10 cellular contexts compared by ENCODE assay signal in the genomic region with DNA sequence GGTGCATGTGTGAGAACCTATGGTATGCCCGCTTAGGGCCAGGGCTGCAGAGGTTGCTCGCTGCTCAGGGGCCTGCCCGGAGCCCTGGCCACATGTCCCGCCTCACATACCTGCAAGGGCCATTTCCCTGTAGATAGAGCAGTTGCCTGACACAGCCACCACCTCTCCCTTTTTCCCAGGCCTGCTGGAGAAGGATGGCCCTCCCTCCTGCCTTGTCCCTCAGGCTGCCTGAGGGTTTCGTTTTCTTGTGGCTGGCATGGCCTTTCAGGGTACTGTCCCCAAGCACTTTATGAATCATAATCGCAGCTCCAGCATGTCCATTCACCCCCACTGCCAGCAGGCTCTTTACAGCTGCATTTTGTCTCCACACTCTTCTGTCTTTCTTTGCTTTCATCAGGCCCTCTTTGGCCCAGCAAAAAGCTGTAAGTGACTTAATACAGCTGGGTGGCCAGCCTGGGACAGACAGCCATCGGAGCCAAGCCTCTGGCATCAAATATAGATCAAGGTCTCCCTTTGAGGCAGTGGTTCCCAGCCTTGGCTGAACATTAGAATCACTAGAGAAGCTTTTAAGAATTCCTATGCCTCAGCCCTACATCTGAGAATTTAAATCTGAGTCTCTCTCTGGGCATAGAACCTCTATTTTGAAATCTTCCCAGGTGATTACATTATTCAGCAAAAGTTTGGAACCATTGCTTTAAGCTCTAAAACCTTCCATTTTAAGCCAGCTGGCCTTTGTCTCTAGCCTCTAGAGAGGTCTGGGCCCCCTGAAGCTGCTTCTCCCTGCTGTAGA.
DNase-seq lines count a peak whose midpoint lies in the region; TF ChIP-seq lines count a peak whose summit lies in the region.
"Had no signal": no experiment of that assay in that cellular context is flagged by ENCODE, and none has a peak within 500 bp of the region (broad histone marks: within the 10 kb centered on the region; RNA-seq: fewer than 3 reads in every experiment).

No MANE protein-coding gene starts in this region.

- H3K4me1 Mint-ChIP-seq in osteocyte (ENCODE audit: unreplicated experiment), result peaks cover 47% of the 10 kb centered on the region

- CTCF ChIA-PET in RWPE1 (lab: Yijun Ruan, JAX), result interaction anchor here (0.7 kb wide), 1 partner anchor 66 kb away, joined by 3 read pairs; the partner anchor contains the start of gene MPRIP

- no peaks in the 10 kb centered on the region for H3K27me3 ChIP-seq in brain microvascular endothelial cell (replicated peaks)

- POLR2A ChIA-PET in RWPE1 (lab: Yijun Ruan, JAX; ENCODE audit: low non-redundant PET), result no interaction called here

- in situ Hi-C loops in brain microvascular endothelial cell (cut with HindIII; ENCODE audit: low pct_ligation_motif_present, low sequenced_read_pairs), result no loop called here

- peak overlapping the region; percentile 81 for H3K27ac Mint-ChIP-seq in osteocyte (ENCODE audit: unreplicated experiment)

- no peaks in the 10 kb centered on the region for H3K9me3 Mint-ChIP-seq in osteocyte (ENCODE audit: unreplicated experiment)

- H3K4me3 ChIP-seq in fibroblast of villous mesenchyme (ENCODE audit: low read depth, low read length), result no peak overlapping the region
- H3K4me3 ChIP-seq in brain microvascular endothelial cell (ENCODE audit: low read depth, low read length), result no peak overlapping the region

- peak overlapping the region; percentile 4 for H3K4me3 Mint-ChIP-seq in osteocyte (ENCODE audit: unreplicated experiment)

- DNase-seq in AG08395 (ENCODE audit: low spot score), result peak; percentile 51
- DNase-seq in RWPE1 (ENCODE audit: low spot score), result no peak
- DNase-seq in fibroblast of villous mesenchyme (ENCODE audit: low read depth), result peak; percentile 26
- no peak for DNase-seq in osteocyte (ENCODE audit: extremely low spot score, unreplicated experiment)
- no peak for DNase-seq in brain microvascular endothelial cell
- DNase-seq in stimulated activated CD4-positive, alpha-beta T cell treated with anti-CD3 and anti-CD28 coated beads, Interleukin-15, amount 100 ng/mL, for 24 hours, result no peak
- no peak for DNase-seq in HCEC 1CT
- no peak for DNase-seq in OCI-M1 (lab: John Stamatoyannopoulos, UW)
- DNase-seq: activated CD4-positive, CD25-positive, alpha-beta regulatory T cell; DMS79 had no signal

- TF ChIP-seq CTCF in RWPE1 (conservative IDR thresholded peaks at IDR 0.05; ENCODE audit: low read depth) (no peak), fibroblast of villous mesenchyme (IDR thresholded peaks at IDR 0.05; ENCODE audit: insufficient read depth, low read depth, low read length) (no peak), osteocyte (IDR thresholded peaks at IDR 0.05) (no peak), brain microvascular endothelial cell (IDR thresholded peaks at IDR 0.05; ENCODE audit: low read depth, low read length, missing control alignments) (no peak)

- H3K36me3 ChIP-seq in brain microvascular endothelial cell (replicated peaks), result peaks cover 5% of the 10 kb centered on the region

- H3K36me3 Mint-ChIP-seq in osteocyte (ENCODE audit: unreplicated experiment), result peaks cover 8% of the 10 kb centered on the region

- no peaks in the 10 kb centered on the region for H3K27me3 Mint-ChIP-seq in osteocyte (ENCODE audit: unreplicated experiment)

- H3K27ac ChIP-seq in RWPE1 (peak overlapping the region; percentile 79), brain microvascular endothelial cell (no peak overlapping the region)

Comparison
In these comparisons a context has a peak if more than half of its experiments do, and no peak if none do; other contexts are left out.
1. DNase-seq: peak in AG08395 (single experiment) and fibroblast of villous mesenchyme (single experiment); none in RWPE1 (single experiment), osteocyte (single experiment), brain microvascular endothelial cell (single experiment), stimulated activated CD4-positive, alpha-beta T cell treated with anti-CD3 and anti-CD28 coated beads, Interleukin-15, amount 100 ng/mL, for 24 hours (single experiment), HCEC 1CT (single experiment) and OCI-M1 (single experiment).